ENCODE assay signal across 11 cellular contexts in genomic region chr21:15682977-15683376, GRCh38. TPM values are rescaled to one million over a fixed set of nuclear protein-coding genes. Genes with fewer than 3 reads are reported as not detected.
DNase-seq lines count a peak whose midpoint lies in the region; ATAC-seq and TF ChIP-seq lines count a peak whose summit lies in the region.
"Had no signal": no experiment of that assay in that cellular context is flagged by ENCODE, and none has a peak within 500 bp of the region (broad histone marks: within the 10 kb centered on the region; RNA-seq: fewer than 3 reads in every experiment).

No MANE protein-coding gene starts in this region.

- CTCF ChIA-PET in MCF 10A (lab: Yijun Ruan, JAX): interaction anchor here (0.6 kb wide), 1 partner anchor 53 kb away, joined by 3 read pairs; no protein-coding TSS in a partner anchor

- BruUV-seq in MCF 10A (replicated peaks; lab: Mats Ljungman, UMichigan): no TSS peak

- H3K4me3 Mint-ChIP-seq in MCF 10A (ENCODE audit: unreplicated experiment) (no peak overlapping the region), endodermal cell (no peak overlapping the region)
- H3K4me3 Mint-ChIP-seq in stimulated activated effector memory CD8-positive, alpha-beta T cell treated with anti-CD3 and anti-CD28 coated beads, Interleukin-12 subunit alpha, Interleukin-12 subunit beta, amount 100 ng/mL, for 72 hours: no peak overlapping the region

- H3K36me3 Mint-ChIP-seq in MCF 10A (ENCODE audit: insufficient read depth, unreplicated experiment) (no peaks in the 10 kb centered on the region), endodermal cell (ENCODE audit: low read depth) (no peaks in the 10 kb centered on the region)
- no peaks in the 10 kb centered on the region for H3K36me3 Mint-ChIP-seq in stimulated activated effector memory CD8-positive, alpha-beta T cell treated with anti-CD3 and anti-CD28 coated beads, Interleukin-12 subunit alpha, Interleukin-12 subunit beta, amount 100 ng/mL, for 72 hours

- H3K4me1 Mint-ChIP-seq in MCF 10A (ENCODE audit: insufficient read depth, unreplicated experiment) (peaks cover 15% of the 10 kb centered on the region), endodermal cell (no peaks in the 10 kb centered on the region)
- H3K4me1 Mint-ChIP-seq in stimulated activated effector memory CD8-positive, alpha-beta T cell treated with anti-CD3 and anti-CD28 coated beads, Interleukin-12 subunit alpha, Interleukin-12 subunit beta, amount 100 ng/mL, for 72 hours: peaks cover 9% of the 10 kb centered on the region

- no peak overlapping the region for H3K9ac ChIP-seq in endodermal cell (ENCODE audit: extremely low read depth, low read length, poor library complexity, severe bottlenecking)

- H3K9me3 Mint-ChIP-seq in MCF 10A (ENCODE audit: unreplicated experiment) (peaks cover 11% of the 10 kb centered on the region), endodermal cell (no peaks in the 10 kb centered on the region)
- peaks cover 5% of the 10 kb centered on the region for H3K9me3 Mint-ChIP-seq in stimulated activated effector memory CD8-positive, alpha-beta T cell treated with anti-CD3 and anti-CD28 coated beads, Interleukin-12 subunit alpha, Interleukin-12 subunit beta, amount 100 ng/mL, for 72 hours

- ATAC-seq in stimulated activated effector memory CD8-positive, alpha-beta T cell treated with anti-CD3 and anti-CD28 coated beads, Interleukin-12 subunit alpha, Interleukin-12 subunit beta, amount 100 ng/mL, for 72 hours: peak; percentile 28
- ATAC-seq in GM21390 (IDR thresholded peaks at IDR 0.05; ENCODE audit: unreplicated experiment): no peak

- WGBS in endodermal cell (ENCODE audit: insufficient coverage in 1 of 2, insufficient read length in 1 of 2), 2 experiments: 87% methylated on average over 2 of the region's 2 CpGs; no CpG with 5 or more reads in 1 of the 2 experiments

- POLR2A ChIA-PET in MCF 10A (lab: Yijun Ruan, JAX): interaction anchor here (1.4 to 1.5 kb wide), 2 partner anchors 23 to 46 kb away, joined by 4 to 5 read pairs; no protein-coding TSS in a partner anchor

- DNase-seq in MCF 10A (ENCODE audit: unreplicated experiment): peak; percentile 56
- no peak for DNase-seq in breast epithelium (ENCODE audit: low spot score in 2 of 2)
- peak; percentile 9 for DNase-seq in RKO (ENCODE audit: low spot score)
- DNase-seq in fibroblast of mammary gland (ENCODE audit: low read depth): peak; percentile 63
- DNase-seq in stimulated activated effector memory CD8-positive, alpha-beta T cell treated with anti-CD3 and anti-CD28 coated beads, Interleukin-12 subunit alpha, Interleukin-12 subunit beta, amount 100 ng/mL, for 72 hours (ENCODE audit: low spot score in 2 of 2): no peak
- DNase-seq in endodermal cell: no peak
- no peak for DNase-seq in SJCRH30
- DNase-seq: ovary; stimulated activated CD4-positive, alpha-beta T cell treated with anti-CD3 and anti-CD28 coated beads, Interleukin-4, amount 100 ng/mL, for 4 hours; T-helper 9 cell had no signal

- TF ChIP-seq CTCF in MCF 10A (IDR thresholded peaks at IDR 0.05; ENCODE audit: unreplicated experiment): no peak
- no peak for TF ChIP-seq CTCF in breast epithelium (IDR thresholded peaks at IDR 0.05)
- no peak for TF ChIP-seq CTCF in fibroblast of mammary gland (conservative IDR thresholded peaks at IDR 0.05; ENCODE audit: control insufficient read depth, insufficient read depth, low read depth, low read length)
- TF ChIP-seq CTCF in endodermal cell (conservative IDR thresholded peaks at IDR 0.05): no peak

- H3K4me3 ChIP-seq in breast epithelium: no peak overlapping the region
- no peak overlapping the region for H3K4me3 ChIP-seq in fibroblast of mammary gland (ENCODE audit: control insufficient read depth, low read depth, low read length)
- H3K4me3 ChIP-seq in endodermal cell (ENCODE audit: low read length): no peak overlapping the region
- H3K4me3 ChIP-seq in SJCRH30: no peak overlapping the region
- H3K4me3 ChIP-seq: ovary had no signal

- H3K27ac Mint-ChIP-seq in MCF 10A (ENCODE audit: low read depth, unreplicated experiment) (peak overlapping the region; percentile 69), endodermal cell (no peak overlapping the region)
- peak overlapping the region; percentile 63 for H3K27ac Mint-ChIP-seq in stimulated activated effector memory CD8-positive, alpha-beta T cell treated with anti-CD3 and anti-CD28 coated beads, Interleukin-12 subunit alpha, Interleukin-12 subunit beta, amount 100 ng/mL, for 72 hours

- H3K27ac ChIP-seq in breast epithelium (peak overlapping the region in 1 of 2 donors; percentile 62), endodermal cell (ENCODE audit: low read depth, low read length) (no peak overlapping the region), SJCRH30 (no peak overlapping the region)
- H3K27ac ChIP-seq: ovary had no signal

- H3K36me3 ChIP-seq in breast epithelium (no peaks in the 10 kb centered on the region), endodermal cell (ENCODE audit: control insufficient read depth, insufficient read depth, low read length) (no peaks in the 10 kb centered on the region), SJCRH30 (no peaks in the 10 kb centered on the region)
- H3K36me3 ChIP-seq: ovary had no signal

- H3K27me3 ChIP-seq in breast epithelium (no peaks in the 10 kb centered on the region), endodermal cell (ENCODE audit: control insufficient read depth, insufficient read depth, low read length, poor library complexity, severe bottlenecking) (no peaks in the 10 kb centered on the region), SJCRH30 (no peaks in the 10 kb centered on the region)
- H3K27me3 ChIP-seq: ovary had no signal

- H3K27me3 Mint-ChIP-seq in MCF 10A (ENCODE audit: insufficient read depth, unreplicated experiment) (no peaks in the 10 kb centered on the region), endodermal cell (ENCODE audit: insufficient read depth) (no peaks in the 10 kb centered on the region)

- H3K9me3 ChIP-seq in breast epithelium (no peaks in the 10 kb centered on the region), endodermal cell (ENCODE audit: control insufficient read depth, low read length) (no peaks in the 10 kb centered on the region), SJCRH30 (replicated peaks) (0 out of 2 replicates have a peak, but pooled peaks cover 6% of the 10 kb centered on the region)
- H3K9me3 ChIP-seq: ovary had no signal

- TF ChIP-seq POLR2A in breast epithelium (IDR thresholded peaks at IDR 0.05): no peak

- H3K4me1 ChIP-seq in breast epithelium: no peaks in the 10 kb centered on the region
- no peaks in the 10 kb centered on the region for H3K4me1 ChIP-seq in endodermal cell (ENCODE audit: control insufficient read depth, insufficient read depth, low read length)
- H3K4me1 ChIP-seq in SJCRH30: no peaks in the 10 kb centered on the region

- intact Hi-C loops in MCF 10A (cut with micrococcal nuclease) (no loop called here), breast epithelium (cut with DNase I; ENCODE audit: low total_unique reads) (no loop called here)

RNA-seq across cellular contexts. Expression of gene USP25, which starts 46.8 kb away (rescaled TPM):
- total RNA-seq in MCF 10A (2022): 78.5 and 90.8 TPM in 2 replicates
- 10 to 100 TPM; 52.8 to 78.4 (median 53.0) TPM for total RNA-seq in breast epithelium
- total RNA-seq in endodermal cell: 10 to 100 TPM; 31.4 to 34.9 TPM
- polyA plus RNA-seq in endodermal cell (2013, experiment 1 of 2): 23.5 TPM
- 23.4 TPM for polyA plus RNA-seq in endodermal cell (2013, experiment 2 of 2)
- 33.8 and 37.6 TPM in 2 replicates for total RNA-seq in SJCRH30 (2014; rRNA removed; shearing (Covaris generic))

Comparison
In these comparisons a context has a peak if more than half of its experiments do, and no peak if none do; other contexts are left out.
1. DNase-seq: peak in MCF 10A (single experiment), RKO (single experiment) and fibroblast of mammary gland (single experiment); none in breast epithelium (0 of 2), stimulated activated effector memory CD8-positive, alpha-beta T cell treated with anti-CD3 and anti-CD28 coated beads, Interleukin-12 subunit alpha, Interleukin-12 subunit beta, amount 100 ng/mL, for 72 hours (0 of 2), endodermal cell (single experiment) and SJCRH30 (0 of 2).